Comparison of ENCODE assay signal across 27 cellular contexts in the genomic region with DNA sequence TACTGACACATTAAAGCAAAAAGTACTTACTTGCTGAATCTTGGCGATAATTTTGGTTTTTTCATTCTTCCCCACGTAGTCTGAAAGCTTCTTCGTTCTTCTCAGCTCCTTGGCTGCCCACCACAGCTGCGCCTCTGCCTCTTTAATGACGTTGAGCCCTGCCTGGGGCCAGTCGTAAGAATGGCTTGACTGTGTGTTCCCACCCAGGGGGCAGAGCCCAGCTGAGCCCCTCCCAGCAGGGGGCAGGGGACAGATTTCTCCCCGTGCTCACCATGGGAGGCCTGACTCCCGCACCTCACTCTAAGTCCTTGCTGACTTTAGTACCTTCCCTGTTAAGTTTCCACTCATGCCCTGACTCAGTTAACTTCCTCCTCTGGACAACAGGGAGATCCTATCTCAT. TPM values are rescaled to one million over a fixed set of nuclear protein-coding genes. Genes with fewer than 3 reads are reported as not detected.
DNase-seq lines count a peak whose midpoint lies in the region; ATAC-seq, FAIRE-seq and TF ChIP-seq lines count a peak whose summit lies in the region.
"Had no signal": no experiment of that assay in that cellular context is flagged by ENCODE, and none has a peak within 500 bp of the region (broad histone marks: within the 10 kb centered on the region; RNA-seq: fewer than 3 reads in every experiment).

No MANE protein-coding gene starts in this region.

- peak overlapping the region; percentile 53 to 73 for H3K4me2 ChIP-seq in H1 (ENCODE audit: insufficient read depth in 1 of 2, low read depth in 2 of 2, low read length in 2 of 2)

- peak overlapping the region; percentile 74 for H2BK20ac ChIP-seq in H1 (ENCODE audit: low read length)

- H2BK15ac ChIP-seq in H1 (ENCODE audit: low read length), result no peak overlapping the region

- H3K23me2 ChIP-seq in H1 (ENCODE audit: low read depth, low read length), result 0 out of 2 replicates have a peak, but pooled peaks cover 3% of the 10 kb centered on the region

- H4K91ac ChIP-seq in H1 (replicated peaks; ENCODE audit: insufficient read length, low read length), result peak overlapping the region; percentile 45

- no peaks in the 10 kb centered on the region for H3K79me2 ChIP-seq in H1 (ENCODE audit: control insufficient read depth in 1 of 2, insufficient read depth in 2 of 2, low read length in 2 of 2)

- H3K4ac ChIP-seq in H1 (replicated peaks; ENCODE audit: insufficient read length, low read depth, low read length), result peak overlapping the region; percentile 4

- ATAC-seq in foreskin keratinocyte (no peak), mucosa of descending colon (no peak), gastrocnemius medialis (no peak)
- ATAC-seq: CD8-positive, alpha-beta T cell; Right ventricle myocardium inferior had no signal

- TF ChIP-seq EP300 in H1 (IDR thresholded peaks at IDR 0.05; ENCODE audit: borderline replicate concordance in 1 of 2, low read depth in 2 of 2, low read length in 2 of 2), result no peak

- H2AK5ac ChIP-seq in H1 (ENCODE audit: low read depth, low read length), result no peak overlapping the region

- H3K9me3 ChIP-seq in HEK293 (ENCODE audit: control insufficient read depth, insufficient read depth, low read depth, low read length) (no peaks in the 10 kb centered on the region), H1 (ENCODE audit: insufficient read depth in 2 of 2, low read depth in 1 of 2, low read length in 1 of 2) (no peaks in the 10 kb centered on the region), mucosa of descending colon (no peaks in the 10 kb centered on the region), gastrocnemius medialis (no peaks in the 10 kb centered on the region)
- H3K9me3 ChIP-seq: SJSA1 had no signal

- peak; percentile 21 for DNase-seq in COR-L47 (lab: John Stamatoyannopoulos, UW)
- peak; percentile 46 for DNase-seq in NCI-H69 (lab: John Stamatoyannopoulos, UW)
- DNase-seq in H1 (ENCODE audit: low read depth in 1 of 2, low spot score in 2 of 2), result no peak
- DNase-seq in foreskin keratinocyte, result no peak
- no peak for DNase-seq in NCI-H2196 (lab: John Stamatoyannopoulos, UW; ENCODE audit: unreplicated experiment)
- DNase-seq in mucosa of descending colon, result no peak
- no peak for DNase-seq in gastrocnemius medialis
- DNase-seq: AML-193; C1 segment of cervical spinal cord; Calu3; CD8-positive, alpha-beta T cell; DMS153; HFFc6; KG1; MV-4-11; NCI-H1105 treated with DMSO at 0.1 percent for 48 hours; NCI-H187 treated with DMSO at 0.1 percent for 48 hours; NCI-H2107; NCI-H226; NCI-H524 treated with DMSO at 0.1 percent for 48 hours had no signal

- no peak overlapping the region for H2BK12ac ChIP-seq in H1 (ENCODE audit: low read depth, low read length)

- FAIRE-seq in H1 (lab: Jason Lieb, UNC), result no peak
- FAIRE-seq: G401.6, GM18507 had no signal

- H3K36me3 ChIP-seq in HEK293 (ENCODE audit: control insufficient read depth in 2 of 2, insufficient read depth in 1 of 2, low read length in 2 of 2), result peaks cover 47 to 88% of the 10 kb centered on the region in 2 experiments
- H3K36me3 ChIP-seq in H1 (ENCODE audit: control insufficient read depth in 2 of 4, insufficient read depth in 4 of 4, low read length in 3 of 4), result peaks cover 9 to 74% (median 20%) of the 10 kb centered on the region in 4 experiments
- H3K36me3 ChIP-seq in mucosa of descending colon (ENCODE audit: low read depth), result no peaks in the 10 kb centered on the region
- H3K36me3 ChIP-seq in gastrocnemius medialis, result peaks cover 0 to 67% of the 10 kb centered on the region in 2 donors

- H3K27me3 ChIP-seq in H1 (replicated peaks in 1 of 4; ENCODE audit: control insufficient read depth in 3 of 4, extremely low read depth in 1 of 4, insufficient read depth in 3 of 4, low read length in 3 of 4) (no peaks in the 10 kb centered on the region), foreskin keratinocyte (no peaks in the 10 kb centered on the region), gastrocnemius medialis (no peaks in the 10 kb centered on the region)
- H3K27me3 ChIP-seq: SJSA1 had no signal

- intact Hi-C loops in mucosa of descending colon (cut with DNase I, micrococcal nuclease) (loop anchor here (10.0 kb wide), 2 partner anchors 188 to 198 kb away; partner anchors contain the start of gene EVA1C (in 1 of the 2)), gastrocnemius medialis (cut with DNase I; ENCODE audit: low total_unique reads) (no loop called here)

- no peak overlapping the region for H4K8ac ChIP-seq in H1 (ENCODE audit: extremely low read depth, insufficient read depth, low read length)

- 77% methylated on average over 8 of the region's 8 CpGs; no CpG with 5 or more reads in 1 of the 2 experiments for WGBS in H1 (ENCODE audit: extremely low coverage in 1 of 2, insufficient coverage in 1 of 2, insufficient read length in 1 of 2, insufficient replicate concordance in 2 of 2, low coverage in 1 of 2, low lambda C conversion rate in 2 of 2, missing lambda C conversion rate in 1 of 2), 2 experiments

- POLR2A ChIA-PET in HEK293 (lab: Yijun Ruan, JAX), result no interaction called here
- POLR2A ChIA-PET in H1 (lab: Charles Lee; ENCODE audit: partially characterized antibody), result interaction anchor here (1.6 kb wide), 1 partner anchor 10 kb away, joined by 5 read pairs; the partner anchor contains the start of gene CFAP298

- peak overlapping the region; percentile 27 for H4K5ac ChIP-seq in H1 (ENCODE audit: insufficient read length, low read depth, low read length)

- H3K9ac ChIP-seq in H1 (replicated peaks in 1 of 4; ENCODE audit: extremely low read depth in 1 of 4, low read depth in 3 of 4, low read length in 3 of 4), result no peak overlapping the region

- H2AFZ ChIP-seq in H1 (ENCODE audit: low read length), result no peak overlapping the region

- in situ Hi-C loops in gastrocnemius medialis (cut with MboI; ENCODE audit: low sequenced_read_pairs in 4 of 4), result loop anchor here in 1 of 4 donors (5.0 kb wide), 1 partner anchor 201 kb away; no protein-coding TSS in a partner anchor

- no peak overlapping the region for H3K27ac ChIP-seq in HEK293 (ENCODE audit: extremely low read depth, low read depth, low read length)
- H3K27ac ChIP-seq in H1 (ENCODE audit: low read depth, low read length), result no peak overlapping the region
- H3K27ac ChIP-seq in foreskin keratinocyte, result no peak overlapping the region
- H3K27ac ChIP-seq in gastrocnemius medialis, result no peak overlapping the region
- H3K27ac ChIP-seq: SJSA1 had no signal

- peak overlapping the region; percentile 86; the same call in 1 of the 2 replicates for H3K18ac ChIP-seq in H1 (ENCODE audit: extremely low read depth, low read length)

- no peaks in the 10 kb centered on the region; the same call in 1 of the 2 replicates for H3K79me1 ChIP-seq in H1 (ENCODE audit: low read depth, low read length)

- CTCF ChIA-PET in HEK293 (lab: Yijun Ruan, JAX), result interaction anchor here (3.2 kb wide), 1 partner anchor 33 kb away, joined by 21 read pairs; no protein-coding TSS in a partner anchor
- CTCF ChIA-PET in H1 (lab: Charles Lee; ENCODE audit: partially characterized antibody), result interaction anchor here (3.3 to 5.2 kb wide), 2 partner anchors 34 to 189 kb away, joined by 18 to 23 read pairs; no protein-coding TSS in a partner anchor

- H2BK5ac ChIP-seq in H1 (ENCODE audit: low read depth, low read length), result no peak overlapping the region; the same call in 1 of the 2 replicates

- no peak overlapping the region for H3K4me3 ChIP-seq in HEK293 (ENCODE audit: low read depth, low read length)
- H3K4me3 ChIP-seq in H1 (ENCODE audit: extremely low read depth in 1 of 4, insufficient read depth in 2 of 4, low read depth in 3 of 4, low read length in 4 of 4), result peak overlapping the region in 1 of 4 experiments; percentile 42; a peak in 1 of 8 replicates
- H3K4me3 ChIP-seq in mucosa of descending colon, result no peak overlapping the region
- H3K4me3 ChIP-seq in gastrocnemius medialis, result no peak overlapping the region
- H3K4me3 ChIP-seq: SJSA1 had no signal

- no peak overlapping the region for H3K23ac ChIP-seq in H1 (ENCODE audit: insufficient read length)

- TF ChIP-seq CTCF in HEK293 (tag by site-specific recombination; IDR thresholded peaks at IDR 0.05), result no peak
- TF ChIP-seq CTCF in H1 (IDR thresholded peaks at IDR 0.05; ENCODE audit: control extremely low read depth in 1 of 3, insufficient read depth in 1 of 3, low read depth in 1 of 3, low read length in 3 of 3), result no peak
- no peak for TF ChIP-seq CTCF in foreskin keratinocyte (conservative IDR thresholded peaks at IDR 0.05)
- no peak for TF ChIP-seq CTCF in mucosa of descending colon (IDR thresholded peaks at IDR 0.05)
- no peak for TF ChIP-seq CTCF in gastrocnemius medialis (IDR thresholded peaks at IDR 0.05 in 4 of 5, conservative IDR thresholded peaks at IDR 0.05 in 1 of 5)

- peaks cover 0 to 5% of the 10 kb centered on the region in 2 experiments for H4K20me1 ChIP-seq in H1 (replicated peaks in 1 of 2; ENCODE audit: control insufficient read depth in 1 of 2, insufficient read depth in 2 of 2, low read length in 2 of 2)

- TF ChIP-seq POLR2A in H1 (IDR thresholded peaks at IDR 0.05; ENCODE audit: control extremely low read depth in 1 of 2, low read depth in 2 of 2, low read length in 2 of 2) (no peak), gastrocnemius medialis (IDR thresholded peaks at IDR 0.05) (no peak)

- TF ChIP-seq RAD21 in H1 (IDR thresholded peaks at IDR 0.05 in 1 of 2, conservative IDR thresholded peaks at IDR 0.05 in 1 of 2; ENCODE audit: low read depth in 2 of 2, low read length in 2 of 2), result no peak

- H3K56ac ChIP-seq in H1 (replicated peaks; ENCODE audit: insufficient read length, low read depth, low read length), result no peak overlapping the region

- H3K14ac ChIP-seq in H1 (ENCODE audit: insufficient read length), result no peak overlapping the region

- H3K4me1 ChIP-seq in HEK293 (ENCODE audit: control insufficient read depth, insufficient read depth, low read length) (no peaks in the 10 kb centered on the region), H1 (replicated peaks in 1 of 4; ENCODE audit: control insufficient read depth in 3 of 4, insufficient read depth in 4 of 4, low read length in 3 of 4) (peaks cover 27 to 46% (median 32%) of the 10 kb centered on the region in 4 experiments), foreskin keratinocyte (peaks cover 7% of the 10 kb centered on the region), mucosa of descending colon (ENCODE audit: low read depth) (no peaks in the 10 kb centered on the region), gastrocnemius medialis (no peaks in the 10 kb centered on the region)
- H3K4me1 ChIP-seq: SJSA1 had no signal

- no peak overlapping the region for H2BK120ac ChIP-seq in H1 (replicated peaks; ENCODE audit: low read depth, low read length)

RNA-seq across cellular contexts. Expression of gene CFAP298, which starts 9.0 kb away (rescaled TPM):
- total RNA-seq in H1 (2021; fragmentation: NEBNext Ultra II Directional; extraction: Animal tissue kit (Norgen Biotek cat#: 25700)), result 68.1 and 69.6 TPM in 2 replicates
- 43.0 and 47.8 TPM in 2 replicates for polyA plus RNA-seq in H1 (2011; rRNA removed)
- 70.3 TPM for polyA plus RNA-seq in H1 (2011; cell fraction: cytosol; rRNA removed)
- 32.8 TPM for polyA plus RNA-seq in H1 (2011; cell fraction: nucleus; rRNA removed)
- polyA plus RNA-seq in H1 (2012, experiment 1 of 2), result 77.4 to 91.3 TPM (median 77.8 TPM) in 4 replicates
- polyA plus RNA-seq in H1 (2012, experiment 2 of 2), result 20.5 TPM
- polyA plus RNA-seq in H1 (2013, experiment 1 of 2), result 95.7 TPM
- polyA plus RNA-seq in H1 (2013, experiment 2 of 2), result 94.4 TPM
- polyA minus RNA-seq in H1 (2011; rRNA and poly(A)+ RNA removed), result 7.4 and 9.2 TPM in 2 replicates
- polyA minus RNA-seq in H1 (2011; cell fraction: cytosol; rRNA and poly(A)+ RNA removed), result 27.7 TPM
- polyA minus RNA-seq in H1 (2011; cell fraction: nucleus; rRNA and poly(A)+ RNA removed), result 17.3 TPM
- total RNA-seq in foreskin keratinocyte, result 51.6 and 53.2 TPM in 2 replicates
- 51.6 and 53.2 TPM in 2 replicates for polyA plus RNA-seq in foreskin keratinocyte
- total RNA-seq in mucosa of descending colon, result 10 to 100 TPM; 24.2 to 35.6 (median 27.0) TPM
- 10 to 100 TPM; 21.4 to 45.6 (median 38.2) TPM for total RNA-seq in gastrocnemius medialis

RNA-seq across cellular contexts. Expression of gene TCP10L, which starts 17.8 kb away (rescaled TPM):
- 0.71 and 0.99 TPM in 2 replicates for total RNA-seq in H1 (2021; fragmentation: NEBNext Ultra II Directional; extraction: Animal tissue kit (Norgen Biotek cat#: 25700))
- polyA plus RNA-seq in H1 (2011; rRNA removed), result 0.45 and 0.74 TPM in 2 replicates
- 0.43 TPM for polyA plus RNA-seq in H1 (2011; cell fraction: cytosol; rRNA removed)
- 0.76 TPM for polyA plus RNA-seq in H1 (2011; cell fraction: nucleus; rRNA removed)
- 0.30 to 0.83 TPM (median 0.53 TPM) in 4 replicates for polyA plus RNA-seq in H1 (2012, experiment 1 of 2)
- 0.34 TPM for polyA plus RNA-seq in H1 (2012, experiment 2 of 2)
- polyA plus RNA-seq in H1 (2013, experiment 1 of 2), result 0.22 TPM
- polyA plus RNA-seq in H1 (2013, experiment 2 of 2), result 0.44 TPM
- 0.61 and 0.69 TPM in 2 replicates for polyA minus RNA-seq in H1 (2011; rRNA and poly(A)+ RNA removed)
- polyA minus RNA-seq in H1 (2011; cell fraction: cytosol; rRNA and poly(A)+ RNA removed), result not detected
- polyA minus RNA-seq in H1 (2011; cell fraction: nucleus; rRNA and poly(A)+ RNA removed), result 0.50 TPM
- 0.39 and 0.41 TPM in 2 replicates for total RNA-seq in foreskin keratinocyte
- 0.37 and 0.63 TPM in 2 replicates for polyA plus RNA-seq in foreskin keratinocyte
- 1 to 10 TPM in 1 of 3 donors, under 1 TPM in 1, not detected in 1; 0.14 to 2.1 TPM for total RNA-seq in mucosa of descending colon
- total RNA-seq in gastrocnemius medialis, result under 1 TPM; 0.19 to 0.36 (median 0.33) TPM
- total RNA-seq: A172; Calu3; CD8-positive, alpha-beta T cell; H4; SJSA1 had no signal

Comparison
In these comparisons a context has a peak if more than half of its experiments do, and no peak if none do; other contexts are left out.
1. DNase-seq: peak in COR-L47 (single experiment) and NCI-H69 (single experiment); none in H1 (0 of 2), foreskin keratinocyte (0 of 2), NCI-H2196 (single experiment), mucosa of descending colon (0 of 3) and gastrocnemius medialis (0 of 2).